8 cellular contexts compared by ENCODE assay signal in the genomic region with DNA sequence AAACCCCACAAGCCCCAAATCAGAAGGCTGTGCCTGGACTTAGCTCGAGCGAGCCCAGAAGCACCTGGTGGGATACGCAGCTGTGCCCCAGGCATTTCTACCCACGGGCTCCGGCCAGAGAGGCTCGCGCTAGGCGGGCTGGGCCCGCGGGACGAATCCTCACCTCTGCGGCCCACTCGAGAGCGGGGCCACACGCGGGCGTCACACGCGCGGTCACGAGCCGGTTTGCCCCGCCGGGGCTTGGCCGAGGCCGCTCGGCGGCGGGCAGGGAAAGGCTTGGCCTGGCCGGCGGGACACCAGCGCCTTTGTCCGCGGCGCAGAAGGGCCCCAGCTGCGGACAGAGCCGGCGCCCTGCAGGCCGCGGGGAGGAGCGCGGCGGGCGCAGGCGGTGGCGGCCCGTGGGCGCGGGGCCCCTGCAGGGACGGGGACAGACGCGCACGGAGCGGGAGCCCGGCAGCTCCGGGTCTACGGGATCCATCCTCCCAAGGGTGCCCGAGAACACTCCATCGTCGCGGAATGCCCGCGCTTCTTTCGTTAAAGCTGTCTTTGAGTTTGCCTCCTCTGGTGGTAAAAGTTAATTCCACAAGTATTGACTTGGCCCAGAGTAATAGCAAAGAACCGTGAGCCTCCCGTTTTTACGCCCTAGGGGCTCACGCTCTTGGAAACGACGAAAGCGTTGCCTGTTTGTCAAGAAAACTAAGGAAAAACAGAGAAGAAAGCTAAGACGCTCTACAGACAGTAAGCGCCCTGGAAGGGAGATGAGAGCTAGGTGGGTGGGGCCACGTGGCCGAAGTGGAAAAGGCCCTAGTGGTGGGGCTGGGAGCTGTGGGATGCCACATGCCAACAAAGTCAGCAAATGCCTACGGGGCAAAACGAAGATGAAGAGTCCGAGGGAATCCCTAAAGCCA. TPM values are rescaled to one million over a fixed set of nuclear protein-coding genes. Genes with fewer than 3 reads are reported as not detected.
A peak's percentile ranks its signal among the peaks of the same experiment; 100 is the strongest.
DNase-seq lines count a peak whose midpoint lies in the region; ATAC-seq and TF ChIP-seq lines count a peak whose summit lies in the region.

No MANE protein-coding gene starts in this region.

- peaks cover 30 to 33% of the 10 kb centered on the region in 2 donors for H3K27me3 Mint-ChIP-seq in natural killer cell (ENCODE audit: low read depth in 2 of 2)

- no peaks in the 10 kb centered on the region for H3K36me3 Mint-ChIP-seq in natural killer cell

- TF ChIP-seq CTCF in fibroblast of the aortic adventitia (IDR thresholded peaks at IDR 0.05; ENCODE audit: insufficient read depth, low read length) (peak; percentile 65), natural killer cell (IDR thresholded peaks at IDR 0.05) (peak; percentile 16)

- peak overlapping the region; percentile 76 for H3K4me3 Mint-ChIP-seq in natural killer cell

- peak in 2 of 3 donors; percentile 54 to 73 for ATAC-seq in natural killer cell

- H3K4me1 Mint-ChIP-seq in natural killer cell: peaks cover 10% of the 10 kb centered on the region in 2 donors

- H3K27ac Mint-ChIP-seq in natural killer cell: no peak overlapping the region

- H3K9me3 Mint-ChIP-seq in natural killer cell: no peaks in the 10 kb centered on the region

- H3K4me3 ChIP-seq in fibroblast of the aortic adventitia (ENCODE audit: low read depth, low read length): peak overlapping the region; percentile 47

- H3K27ac ChIP-seq in temporal lobe (ENCODE audit: low read depth, low read length): peak overlapping the region; percentile 93

- intact Hi-C loops in natural killer cell (cut with micrococcal nuclease): loop anchor here (10.0 kb wide), 1 partner anchor 121 kb away; no protein-coding TSS in a partner anchor

- DNase-seq in AG20443 (ENCODE audit: low spot score) (peak; percentile 70), Kasumi-1 (lab: John Stamatoyannopoulos, UW) (peak; percentile 29 to 42), fibroblast of the aortic adventitia (ENCODE audit: low read depth) (peak; percentile 62), natural killer cell (no peak), AML-193 (lab: John Stamatoyannopoulos, UW) (no peak)
- peak; percentile 45 for DNase-seq in activated T-cell treated with anti-CD3 and anti-CD28 coated beads, Interleukin-2, amount 50 U/mL, for 1 hour
- DNase-seq in effector CD8-positive, alpha-beta T cell (lab: John Stamatoyannopoulos, UW): no peak

RNA-seq across cellular contexts. Expression of a gene that starts 26.4 kb away (rescaled TPM):
- total RNA-seq in fibroblast of the aortic adventitia (ENCODE audit: low replicate concordance) (8.0 and 20.2 TPM in 2 replicates), natural killer cell (under 1 TPM; 0.25 to 0.80 (median 0.36) TPM), temporal lobe (10.3 TPM)

RNA-seq across cellular contexts. Expression of a gene that starts 41.3 kb away (rescaled TPM):
- 10.7 and 16.3 TPM in 2 replicates for total RNA-seq in fibroblast of the aortic adventitia (ENCODE audit: low replicate concordance)
- 10 to 100 TPM; 21.2 to 27.7 (median 27.4) TPM for total RNA-seq in natural killer cell
- 22.6 TPM for total RNA-seq in temporal lobe

Comparison
In these comparisons a context has a peak if more than half of its experiments do, and no peak if none do; other contexts are left out.
1. DNase-seq: peak in AG20443 (single experiment), Kasumi-1 (2 of 2), activated T-cell treated with anti-CD3 and anti-CD28 coated beads, Interleukin-2, amount 50 U/mL, for 1 hour (single experiment) and fibroblast of the aortic adventitia (single experiment); none in natural killer cell (single experiment), AML-193 (0 of 2) and effector CD8-positive, alpha-beta T cell (single experiment).